1 cellular context compared by ENCODE assay signal in the genomic region with DNA sequence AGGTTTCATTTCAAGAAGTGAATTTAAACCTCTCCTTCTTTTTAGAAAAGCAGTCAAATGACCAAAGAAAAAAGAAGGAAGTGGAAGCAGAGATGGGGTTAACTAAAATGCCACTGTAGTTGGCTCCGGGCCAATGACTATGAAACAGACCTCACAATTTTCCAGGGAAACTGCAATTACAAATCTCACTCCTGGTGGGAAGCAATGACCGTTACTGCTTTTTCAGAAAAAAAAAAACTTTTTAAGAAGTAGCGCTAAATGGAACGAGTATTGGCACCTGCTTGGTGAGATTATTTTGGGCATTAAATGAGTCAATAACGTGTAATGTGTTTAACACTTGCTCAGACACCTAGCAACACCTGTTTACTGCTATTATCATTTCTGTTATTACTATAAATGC.
TF ChIP-seq lines count a peak whose summit lies in the region.

No MANE protein-coding gene starts in this region.

TF ChIP-seq in GM12878, 131 proteins besides CTCF, POLR2A, EP300 and RAD21 (continued from another document):
- TF ChIP-seq, protein P1, sequence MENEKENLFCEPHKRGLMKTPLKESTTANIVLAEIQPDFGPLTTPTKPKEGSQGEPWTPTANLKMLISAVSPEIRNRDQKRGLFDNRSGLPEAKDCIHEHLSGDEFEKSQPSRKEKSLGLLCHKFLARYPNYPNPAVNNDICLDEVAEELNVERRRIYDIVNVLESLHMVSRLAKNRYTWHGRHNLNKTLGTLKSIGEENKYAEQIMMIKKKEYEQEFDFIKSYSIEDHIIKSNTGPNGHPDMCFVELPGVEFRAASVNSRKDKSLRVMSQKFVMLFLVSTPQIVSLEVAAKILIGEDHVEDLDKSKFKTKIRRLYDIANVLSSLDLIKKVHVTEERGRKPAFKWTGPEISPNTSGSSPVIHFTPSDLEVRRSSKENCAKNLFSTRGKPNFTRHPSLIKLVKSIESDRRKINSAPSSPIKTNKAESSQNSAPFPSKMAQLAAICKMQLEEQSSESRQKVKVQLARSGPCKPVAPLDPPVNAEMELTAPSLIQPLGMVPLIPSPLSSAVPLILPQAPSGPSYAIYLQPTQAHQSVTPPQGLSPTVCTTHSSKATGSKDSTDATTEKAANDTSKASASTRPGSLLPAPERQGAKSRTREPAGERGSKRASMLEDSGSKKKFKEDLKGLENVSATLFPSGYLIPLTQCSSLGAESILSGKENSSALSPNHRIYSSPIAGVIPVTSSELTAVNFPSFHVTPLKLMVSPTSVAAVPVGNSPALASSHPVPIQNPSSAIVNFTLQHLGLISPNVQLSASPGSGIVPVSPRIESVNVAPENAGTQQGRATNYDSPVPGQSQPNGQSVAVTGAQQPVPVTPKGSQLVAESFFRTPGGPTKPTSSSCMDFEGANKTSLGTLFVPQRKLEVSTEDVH (IDR thresholded peaks at IDR 0.05; ENCODE audit: low read depth, partially characterized antibody): no peak
- TF ChIP-seq, protein P2, sequence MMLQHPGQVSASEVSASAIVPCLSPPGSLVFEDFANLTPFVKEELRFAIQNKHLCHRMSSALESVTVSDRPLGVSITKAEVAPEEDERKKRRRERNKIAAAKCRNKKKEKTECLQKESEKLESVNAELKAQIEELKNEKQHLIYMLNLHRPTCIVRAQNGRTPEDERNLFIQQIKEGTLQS (IDR thresholded peaks at IDR 0.05; ENCODE audit: borderline replicate concordance, extremely low read depth, low read depth, low read length): no peak
- TF ChIP-seq NFIC (IDR thresholded peaks at IDR 0.05; ENCODE audit: low read depth, low read length): no peak
- TF ChIP-seq MEF2A (IDR thresholded peaks at IDR 0.05; ENCODE audit: insufficient read depth, low read depth, low read length): no peak
- no peak for TF ChIP-seq NR2C1 (IDR thresholded peaks at IDR 0.05)
- TF ChIP-seq ZNF274 (IDR thresholded peaks at IDR 0.05; ENCODE audit: insufficient read depth, insufficient read length): no peak
- no peak for TF ChIP-seq ZNF24 (IDR thresholded peaks at IDR 0.05)
- TF ChIP-seq TARDBP (IDR thresholded peaks at IDR 0.05; ENCODE audit: borderline replicate concordance): no peak
- TF ChIP-seq PML (IDR thresholded peaks at IDR 0.05; ENCODE audit: low read length): no peak
- TF ChIP-seq SUPT20H (IDR thresholded peaks at IDR 0.05; ENCODE audit: borderline replicate concordance, control insufficient read depth, low read depth, low read length): no peak
